Comparison of ENCODE assay signal across 12 cellular contexts in the genomic region with DNA sequence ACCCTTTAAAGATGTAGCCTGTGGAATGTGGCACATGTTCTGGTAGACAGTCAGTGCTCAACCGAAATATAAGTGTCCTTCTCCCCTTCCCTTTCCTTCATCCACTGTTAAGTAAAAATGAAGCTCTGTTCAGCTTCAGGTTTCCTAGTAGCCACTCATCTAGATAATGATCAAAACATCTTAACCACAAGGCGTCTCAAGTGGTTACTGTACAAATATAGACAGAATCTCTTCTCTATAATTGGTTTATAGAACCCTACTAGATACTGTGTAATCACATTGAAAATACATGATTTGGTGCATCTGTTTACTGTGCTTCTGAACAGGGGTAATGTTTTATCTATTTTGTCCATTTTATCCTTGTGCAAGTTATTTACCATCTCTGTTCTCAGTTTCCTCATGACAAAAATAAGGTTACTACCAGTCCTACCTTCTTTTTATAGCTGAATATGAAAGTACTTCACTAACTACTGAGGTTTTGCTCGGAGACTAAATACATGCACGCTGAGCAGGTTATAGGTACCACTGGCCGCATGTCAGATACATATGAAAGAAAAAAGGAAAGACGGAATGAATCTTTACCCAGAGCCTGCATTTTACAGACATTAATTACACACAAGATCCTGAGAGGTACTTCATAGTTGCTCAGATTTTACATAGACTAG. TPM values are rescaled to one million over a fixed set of nuclear protein-coding genes. Genes with fewer than 3 reads are reported as not detected.
DNase-seq lines count a peak whose midpoint lies in the region; ATAC-seq lines count a peak whose summit lies in the region.
"Had no signal": no experiment of that assay in that cellular context is flagged by ENCODE, and none has a peak within 500 bp of the region (broad histone marks: within the 10 kb centered on the region; RNA-seq: fewer than 3 reads in every experiment).

No MANE protein-coding gene starts in this region.

- peaks cover 8% of the 10 kb centered on the region for H3K4me1 Mint-ChIP-seq in activated T-helper 1 cell treated with anti-CD3 and anti-CD28 coated beads, Interleukin-12 subunit alpha, Interleukin-12 subunit beta, Interleukin-2, Interleukin-4 antibody, amounts not matched to agents 30 ng/mL and 10 ng/mL and 1 ng/mL, durations not matched to agents 14 hours and 24 hours and 36 hours (ENCODE audit: low read depth)
- peaks cover 0 to 6% of the 10 kb centered on the region in 2 donors for H3K4me1 Mint-ChIP-seq in natural killer cell treated with Interleukin-12 subunit alpha and Interleukin-12 subunit beta and Interleukin-15 and Interleukin-18, amount 100 ng/mL, for 72 hours (ENCODE audit: low read depth in 2 of 2)

- H3K9me3 Mint-ChIP-seq in activated T-helper 1 cell treated with anti-CD3 and anti-CD28 coated beads, Interleukin-12 subunit alpha, Interleukin-12 subunit beta, Interleukin-2, Interleukin-4 antibody, amounts not matched to agents 30 ng/mL and 10 ng/mL and 1 ng/mL, durations not matched to agents 14 hours and 24 hours and 36 hours: no peaks in the 10 kb centered on the region
- H3K9me3 Mint-ChIP-seq in natural killer cell treated with Interleukin-12 subunit alpha and Interleukin-12 subunit beta and Interleukin-15 and Interleukin-18, amount 100 ng/mL, for 72 hours: no peaks in the 10 kb centered on the region
- H3K9me3 Mint-ChIP-seq: activated T-cell treated with anti-CD3 and anti-CD28 coated beads, Interleukin-2, amount 50 U/mL, for 24 hours had no signal

- intact Hi-C loops in activated T-helper 1 cell treated with anti-CD3 and anti-CD28 coated beads, Interleukin-12 subunit alpha, Interleukin-12 subunit beta, Interleukin-2, Interleukin-4 antibody, amounts not matched to agents 30 ng/mL and 10 ng/mL and 1 ng/mL, durations not matched to agents 14 hours and 24 hours and 36 hours (cut with micrococcal nuclease): no loop called here

- H3K27me3 Mint-ChIP-seq in activated T-helper 1 cell treated with anti-CD3 and anti-CD28 coated beads, Interleukin-12 subunit alpha, Interleukin-12 subunit beta, Interleukin-2, Interleukin-4 antibody, amounts not matched to agents 30 ng/mL and 10 ng/mL and 1 ng/mL, durations not matched to agents 14 hours and 24 hours and 36 hours (ENCODE audit: insufficient read depth): peaks cover 64% of the 10 kb centered on the region
- peaks cover 20 to 31% of the 10 kb centered on the region in 2 donors for H3K27me3 Mint-ChIP-seq in natural killer cell treated with Interleukin-12 subunit alpha and Interleukin-12 subunit beta and Interleukin-15 and Interleukin-18, amount 100 ng/mL, for 72 hours

- ATAC-seq in GM18517 (IDR thresholded peaks at IDR 0.05; ENCODE audit: unreplicated experiment): peak; percentile 81
- ATAC-seq in GM21526 (IDR thresholded peaks at IDR 0.05; ENCODE audit: low FRiP score, unreplicated experiment): peak; percentile 84
- ATAC-seq in HG03196 (IDR thresholded peaks at IDR 0.05; ENCODE audit: unreplicated experiment): peak; percentile 58
- ATAC-seq in natural killer cell treated with Interleukin-12 subunit alpha and Interleukin-12 subunit beta and Interleukin-15 and Interleukin-18, amount 100 ng/mL, for 72 hours: no peak
- ATAC-seq: psoas muscle had no signal

- DNase-seq in SW480 (ENCODE audit: low spot score): peak; percentile 10
- no peak for DNase-seq in activated T-helper 1 cell treated with anti-CD3 and anti-CD28 coated beads, Interleukin-12 subunit alpha, Interleukin-12 subunit beta, Interleukin-2, Interleukin-4 antibody, amounts not matched to agents 30 ng/mL and 10 ng/mL and 1 ng/mL, durations not matched to agents 14 hours and 24 hours and 36 hours (ENCODE audit: low spot score)
- no peak for DNase-seq in natural killer cell treated with Interleukin-12 subunit alpha and Interleukin-12 subunit beta and Interleukin-15 and Interleukin-18, amount 100 ng/mL, for 72 hours (ENCODE audit: low spot score)
- no peak for DNase-seq in CD1c-positive myeloid dendritic cell (ENCODE audit: extremely low spot score)
- no peak for DNase-seq in NCI-H226
- DNase-seq: activated T-cell treated with anti-CD3 and anti-CD28 coated beads, Interleukin-2, amount 50 U/mL, for 24 hours; DMS153; psoas muscle; T-helper 9 cell had no signal

- H3K4me3 Mint-ChIP-seq in activated T-helper 1 cell treated with anti-CD3 and anti-CD28 coated beads, Interleukin-12 subunit alpha, Interleukin-12 subunit beta, Interleukin-2, Interleukin-4 antibody, amounts not matched to agents 30 ng/mL and 10 ng/mL and 1 ng/mL, durations not matched to agents 14 hours and 24 hours and 36 hours: no peak overlapping the region
- no peak overlapping the region for H3K4me3 Mint-ChIP-seq in natural killer cell treated with Interleukin-12 subunit alpha and Interleukin-12 subunit beta and Interleukin-15 and Interleukin-18, amount 100 ng/mL, for 72 hours
- H3K4me3 Mint-ChIP-seq: activated T-cell treated with anti-CD3 and anti-CD28 coated beads, Interleukin-2, amount 50 U/mL, for 24 hours had no signal

- H3K27ac Mint-ChIP-seq in activated T-helper 1 cell treated with anti-CD3 and anti-CD28 coated beads, Interleukin-12 subunit alpha, Interleukin-12 subunit beta, Interleukin-2, Interleukin-4 antibody, amounts not matched to agents 30 ng/mL and 10 ng/mL and 1 ng/mL, durations not matched to agents 14 hours and 24 hours and 36 hours: no peak overlapping the region
- H3K27ac Mint-ChIP-seq in natural killer cell treated with Interleukin-12 subunit alpha and Interleukin-12 subunit beta and Interleukin-15 and Interleukin-18, amount 100 ng/mL, for 72 hours: peak overlapping the region in 1 of 2 donors; percentile 33
- H3K27ac Mint-ChIP-seq: activated T-cell treated with anti-CD3 and anti-CD28 coated beads, Interleukin-2, amount 50 U/mL, for 24 hours had no signal

- H3K36me3 Mint-ChIP-seq in activated T-helper 1 cell treated with anti-CD3 and anti-CD28 coated beads, Interleukin-12 subunit alpha, Interleukin-12 subunit beta, Interleukin-2, Interleukin-4 antibody, amounts not matched to agents 30 ng/mL and 10 ng/mL and 1 ng/mL, durations not matched to agents 14 hours and 24 hours and 36 hours (ENCODE audit: low read depth): no peaks in the 10 kb centered on the region
- H3K36me3 Mint-ChIP-seq in natural killer cell treated with Interleukin-12 subunit alpha and Interleukin-12 subunit beta and Interleukin-15 and Interleukin-18, amount 100 ng/mL, for 72 hours: no peaks in the 10 kb centered on the region

RNA-seq across cellular contexts. Expression of a gene that starts 20.3 kb away (rescaled TPM):
- total RNA-seq in activated T-helper 1 cell treated with anti-CD3 and anti-CD28 coated beads, Interleukin-12 subunit alpha, Interleukin-12 subunit beta, Interleukin-2, Interleukin-4 antibody, amounts not matched to agents 30 ng/mL and 10 ng/mL and 1 ng/mL, durations not matched to agents 14 hours and 24 hours and 36 hours: 2.3 and 2.7 TPM in 2 replicates
- 10 to 100 TPM in 1 of 2 donors, 1 to 10 TPM in 1; 9.7 to 13.6 TPM for total RNA-seq in natural killer cell treated with Interleukin-12 subunit alpha and Interleukin-12 subunit beta and Interleukin-15 and Interleukin-18, amount 100 ng/mL, for 72 hours

Comparison
In these comparisons a context has a peak if more than half of its experiments do, and no peak if none do; other contexts are left out.
1. ATAC-seq: peak in GM18517 (single experiment), GM21526 (single experiment) and HG03196 (single experiment); none in natural killer cell treated with Interleukin-12 subunit alpha and Interleukin-12 subunit beta and Interleukin-15 and Interleukin-18, amount 100 ng/mL, for 72 hours (0 of 2).